7 cellular contexts compared by ENCODE assay signal in the genomic region with DNA sequence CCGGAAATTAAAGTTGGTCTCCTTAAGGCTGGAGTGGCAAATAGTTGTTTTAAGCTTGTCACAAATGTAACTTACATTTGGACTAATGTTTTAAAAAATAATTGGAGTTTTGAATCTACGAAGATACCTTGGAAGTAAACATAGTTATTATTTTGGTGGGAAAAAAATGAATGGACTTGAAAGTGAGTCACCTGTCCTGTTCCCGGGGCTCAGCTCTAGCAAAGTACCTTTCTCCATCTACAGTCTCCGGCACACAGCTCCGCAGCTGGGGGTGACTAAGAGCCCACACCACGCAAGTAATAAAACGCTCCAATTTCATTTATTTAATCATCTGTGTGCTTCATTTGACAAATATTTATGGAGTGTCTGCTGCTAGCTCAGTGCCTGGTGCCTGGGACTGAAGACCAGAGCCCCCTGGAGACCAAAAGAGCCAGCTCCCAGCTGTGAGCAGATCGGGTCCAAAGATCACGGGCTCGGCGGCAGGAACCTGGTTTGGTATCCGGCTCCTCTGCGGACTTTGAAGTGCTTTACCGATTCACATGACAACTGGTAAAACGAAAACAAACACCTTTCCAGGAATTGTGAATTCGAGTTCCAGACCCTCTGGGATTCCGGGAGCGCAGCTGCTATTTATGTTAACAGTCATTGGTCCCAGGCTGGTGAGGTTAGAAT. TPM values are rescaled to one million over a fixed set of nuclear protein-coding genes. Genes with fewer than 3 reads are reported as not detected.
DNase-seq lines count a peak whose midpoint lies in the region; ATAC-seq and TF ChIP-seq lines count a peak whose summit lies in the region.

No MANE protein-coding gene starts in this region.

- H3K27me3 ChIP-seq in MM.1S (replicated peaks; ENCODE audit: insufficient read depth, low read length): peaks cover 94% of the 10 kb centered on the region

- no peaks in the 10 kb centered on the region for H3F3A ChIP-seq in MM.1S (ENCODE audit: insufficient read depth, low read length)

- no peak overlapping the region for H3K27ac ChIP-seq in MM.1S (ENCODE audit: low read length)

- POLR2A ChIA-PET in activated CD4-positive, alpha-beta memory T cell treated with anti-CD3 and anti-CD28 coated beads for 36 hours (lab: Charles Lee): no interaction called here

- peak; percentile 41 for DNase-seq in GM04503 (ENCODE audit: low read depth)
- no peak for DNase-seq in MM.1S
- DNase-seq in activated CD4-positive, alpha-beta memory T cell treated with anti-CD3 and anti-CD28 coated beads for 36 hours: peak; percentile 31
- DNase-seq in fibroblast of pulmonary artery (ENCODE audit: low read depth): peak; percentile 53
- peak; percentile 66 for DNase-seq in posterior vena cava (ENCODE audit: low spot score)
- DNase-seq in epidermal melanocyte (ENCODE audit: insufficient read length, low spot score): no peak

- H3K4me3 ChIP-seq in MM.1S (ENCODE audit: low read length) (peak overlapping the region; percentile 14; the same call in 1 of the 2 replicates), fibroblast of pulmonary artery (replicated peaks; ENCODE audit: low read depth, low read length) (peak overlapping the region; percentile 41)

- no peaks in the 10 kb centered on the region for H3K9me3 Mint-ChIP-seq in activated CD4-positive, alpha-beta memory T cell treated with anti-CD3 and anti-CD28 coated beads for 36 hours

- H3K4me1 ChIP-seq in MM.1S (ENCODE audit: low read length): no peaks in the 10 kb centered on the region

- peaks cover 52% of the 10 kb centered on the region for H3K27me3 Mint-ChIP-seq in activated CD4-positive, alpha-beta memory T cell treated with anti-CD3 and anti-CD28 coated beads for 36 hours

- ATAC-seq in GM19328 (IDR thresholded peaks at IDR 0.05; ENCODE audit: unreplicated experiment): no peak

- no peaks in the 10 kb centered on the region for H3K9me2 ChIP-seq in MM.1S (replicated peaks; ENCODE audit: insufficient read depth, low read length)

- H2AFZ ChIP-seq in MM.1S (ENCODE audit: low read length): 0 out of 2 replicates have a peak overlapping the region, but pooled peaks have one; percentile 0

- H3K9me3 ChIP-seq in MM.1S (replicated peaks; ENCODE audit: insufficient read depth, low read length): no peaks in the 10 kb centered on the region

- no peaks in the 10 kb centered on the region for H3K36me3 ChIP-seq in MM.1S (replicated peaks; ENCODE audit: insufficient read depth, low read length)

- intact Hi-C loops in activated CD4-positive, alpha-beta memory T cell treated with anti-CD3 and anti-CD28 coated beads for 36 hours (cut with micrococcal nuclease): loop anchor here (5.0 kb wide), 1 partner anchor 486 kb away; no protein-coding TSS in a partner anchor
- intact Hi-C loops in posterior vena cava (cut with DNase I): no loop called here

- peak overlapping the region; percentile 58 for H3K4me2 ChIP-seq in MM.1S (ENCODE audit: low read depth, low read length)

- H3K4me3 Mint-ChIP-seq in activated CD4-positive, alpha-beta memory T cell treated with anti-CD3 and anti-CD28 coated beads for 36 hours: peak overlapping the region; percentile 72

- peaks cover 21% of the 10 kb centered on the region for H3K4me1 Mint-ChIP-seq in activated CD4-positive, alpha-beta memory T cell treated with anti-CD3 and anti-CD28 coated beads for 36 hours (ENCODE audit: low read depth)

- TF ChIP-seq CTCF in MM.1S (IDR thresholded peaks at IDR 0.05; ENCODE audit: low read length) (peak; percentile 13), fibroblast of pulmonary artery (IDR thresholded peaks at IDR 0.05; ENCODE audit: low read length, missing control alignments) (peak; percentile 40)

- H3K79me2 ChIP-seq in MM.1S (ENCODE audit: low read length): no peaks in the 10 kb centered on the region

- CTCF ChIA-PET in activated CD4-positive, alpha-beta memory T cell treated with anti-CD3 and anti-CD28 coated beads for 36 hours (lab: Charles Lee): interaction anchor here (1.0 to 1.1 kb wide), 3 partner anchors 340 to 350 kb away, joined by 3 to 4 read pairs (median 3); no protein-coding TSS in a partner anchor

- no peak overlapping the region for H3K9ac ChIP-seq in MM.1S (ENCODE audit: low read length)

- H4K20me1 ChIP-seq in MM.1S (ENCODE audit: insufficient read depth, low read length): no peaks in the 10 kb centered on the region

- H3K27ac Mint-ChIP-seq in activated CD4-positive, alpha-beta memory T cell treated with anti-CD3 and anti-CD28 coated beads for 36 hours: no peak overlapping the region

- H3K36me3 Mint-ChIP-seq in activated CD4-positive, alpha-beta memory T cell treated with anti-CD3 and anti-CD28 coated beads for 36 hours: peaks cover 2% of the 10 kb centered on the region

RNA-seq across cellular contexts. Expression of a gene that starts 1.7 kb away (rescaled TPM):
- under 1 TPM; 0.10 to 0.24 TPM for total RNA-seq in activated CD4-positive, alpha-beta memory T cell treated with anti-CD3 and anti-CD28 coated beads for 36 hours
- 1 to 10 TPM in 1 of 2 donors, under 1 TPM in 1; 0.69 to 1.0 TPM for total RNA-seq in posterior vena cava

Comparison
In these comparisons a context has a peak if more than half of its experiments do, and no peak if none do; other contexts are left out.
1. DNase-seq: peak in GM04503 (single experiment), activated CD4-positive, alpha-beta memory T cell treated with anti-CD3 and anti-CD28 coated beads for 36 hours (single experiment), fibroblast of pulmonary artery (single experiment) and posterior vena cava (single experiment); none in MM.1S (single experiment) and epidermal melanocyte (single experiment).